ENCODE assay signal across 26 cellular contexts in genomic region chr18:10205136-10205535, GRCh38.
DNase-seq lines count a peak whose midpoint lies in the region; ATAC-seq and TF ChIP-seq lines count a peak whose summit lies in the region.
"Had no signal": no experiment of that assay in that cellular context is flagged by ENCODE, and none has a peak within 500 bp of the region (broad histone marks: within the 10 kb centered on the region; RNA-seq: fewer than 3 reads in every experiment).

No MANE protein-coding gene starts in this region.

- H2AFZ ChIP-seq in SK-N-SH (ENCODE audit: low read depth) (no peak overlapping the region), neural progenitor cell (replicated peaks) (no peak overlapping the region)
- H2AFZ ChIP-seq: hepatocyte had no signal

- H3K9ac ChIP-seq in SK-N-SH: no peak overlapping the region
- no peak overlapping the region for H3K9ac ChIP-seq in neural progenitor cell

- no peak overlapping the region for H3K27ac ChIP-seq in SK-N-SH (ENCODE audit: low read depth in 2 of 2, low read length in 1 of 2)
- no peak overlapping the region for H3K27ac ChIP-seq in neural progenitor cell
- H3K27ac ChIP-seq: hepatocyte, HL-60, tibial nerve had no signal

- H3F3A ChIP-seq in SK-N-SH (replicated peaks; ENCODE audit: insufficient read depth) (no peaks in the 10 kb centered on the region), neural progenitor cell (ENCODE audit: low read depth) (peaks cover 8% of the 10 kb centered on the region)

- H3K27ac Mint-ChIP-seq in neural progenitor cell: peak overlapping the region; percentile 21
- H3K27ac Mint-ChIP-seq: activated CD4-positive, alpha-beta memory T cell treated with anti-CD3 and anti-CD28 coated beads for 36 hours; activated naive CD4-positive, alpha-beta T cell treated with anti-CD3 and anti-CD28 coated beads, Interleukin-2, amount 50 U/mL, for 24 hours; activated T-helper 17 cell treated with anti-CD3 and anti-CD28 coated beads, Interleukin-2, amount 50 U/mL, for 72 hours; CD4-positive, alpha-beta T cell; progenitor cell of endocrine pancreas; stimulated activated naive CD8-positive, alpha-beta T cell treated with anti-CD3 and anti-CD28 coated beads, Interleukin-15, amount 100 ng/mL, for 72 hours; T-cell had no signal

- 19% methylated on average over 5 of the region's 9 CpGs for WGBS in SK-N-SH (ENCODE audit: low lambda C conversion rate)

- ATAC-seq in HG03457 (IDR thresholded peaks at IDR 0.05; ENCODE audit: unreplicated experiment): no peak
- ATAC-seq: activated T-helper 17 cell treated with anti-CD3 and anti-CD28 coated beads, Interleukin-2, amount 50 U/mL, for 72 hours; HepG2; left lobe of liver; stimulated activated naive CD8-positive, alpha-beta T cell treated with anti-CD3 and anti-CD28 coated beads, Interleukin-15, amount 100 ng/mL, for 72 hours; T-cell had no signal

- H4K20me1 ChIP-seq in SK-N-SH (ENCODE audit: insufficient read depth): no peaks in the 10 kb centered on the region
- peaks cover 26% of the 10 kb centered on the region for H4K20me1 ChIP-seq in neural progenitor cell (ENCODE audit: low read depth)

- H3K27me3 Mint-ChIP-seq in neural progenitor cell (ENCODE audit: insufficient read depth, low read depth): peaks cover 23% of the 10 kb centered on the region
- H3K27me3 Mint-ChIP-seq: activated naive CD4-positive, alpha-beta T cell treated with anti-CD3 and anti-CD28 coated beads, Interleukin-2, amount 50 U/mL, for 24 hours; CD4-positive, alpha-beta T cell; stimulated activated naive CD8-positive, alpha-beta T cell treated with anti-CD3 and anti-CD28 coated beads, Interleukin-15, amount 100 ng/mL, for 72 hours had no signal

- H3K27me3 ChIP-seq in SK-N-SH (ENCODE audit: insufficient read depth): peaks cover 5% of the 10 kb centered on the region; the same call in 1 of the 2 replicates
- H3K27me3 ChIP-seq in neural progenitor cell: peaks cover 90% of the 10 kb centered on the region
- H3K27me3 ChIP-seq: hepatocyte, tibial nerve had no signal

- peak; percentile 38 for DNase-seq in GM04504 (ENCODE audit: low read depth)
- DNase-seq in SK-N-SH: peak; percentile 32
- peak; percentile 70 to 88 for DNase-seq in foreskin fibroblast
- no peak for DNase-seq in neural progenitor cell (ENCODE audit: low spot score)
- no peak for DNase-seq in GOT3 (lab: John Stamatoyannopoulos, UW)
- no peak for DNase-seq in retina
- DNase-seq: activated CD4-positive, alpha-beta memory T cell treated with anti-CD3 and anti-CD28 coated beads for 36 hours; activated CD8-positive, alpha-beta memory T cell treated with anti-CD3 and anti-CD28 coated beads, Interleukin-2, amount 50 U/mL, for 48 hours; CD4-positive, alpha-beta T cell; foreskin melanocyte; GF-D8; NCI-H187; NCI-H2227 treated with DMSO at 0.1 percent for 48 hours; OCI-M1; SIG-M5; stimulated activated naive CD8-positive, alpha-beta T cell treated with anti-CD3 and anti-CD28 coated beads, Interleukin-15, amount 100 ng/mL, for 72 hours; T-cell had no signal

- H3K36me3 Mint-ChIP-seq in neural progenitor cell: peaks cover 6% of the 10 kb centered on the region
- H3K36me3 Mint-ChIP-seq: activated CD4-positive, alpha-beta memory T cell treated with anti-CD3 and anti-CD28 coated beads for 36 hours; activated naive CD4-positive, alpha-beta T cell treated with anti-CD3 and anti-CD28 coated beads, Interleukin-2, amount 50 U/mL, for 24 hours; T-cell had no signal

- no peak for TF ChIP-seq RAD21 in SK-N-SH (IDR thresholded peaks at IDR 0.05; ENCODE audit: low read length)

- no peaks in the 10 kb centered on the region for H3K9me2 ChIP-seq in SK-N-SH

- H3K4me3 Mint-ChIP-seq in neural progenitor cell: no peak overlapping the region
- H3K4me3 Mint-ChIP-seq: activated CD4-positive, alpha-beta memory T cell treated with anti-CD3 and anti-CD28 coated beads for 36 hours; activated naive CD4-positive, alpha-beta T cell treated with anti-CD3 and anti-CD28 coated beads, Interleukin-2, amount 50 U/mL, for 24 hours; activated T-helper 17 cell treated with anti-CD3 and anti-CD28 coated beads, Interleukin-2, amount 50 U/mL, for 72 hours; CD4-positive, alpha-beta T cell; stimulated activated naive CD8-positive, alpha-beta T cell treated with anti-CD3 and anti-CD28 coated beads, Interleukin-15, amount 100 ng/mL, for 72 hours; T-cell had no signal

- H3K9me3 Mint-ChIP-seq in neural progenitor cell: peaks cover 6% of the 10 kb centered on the region
- H3K9me3 Mint-ChIP-seq: activated CD4-positive, alpha-beta memory T cell treated with anti-CD3 and anti-CD28 coated beads for 36 hours; activated naive CD4-positive, alpha-beta T cell treated with anti-CD3 and anti-CD28 coated beads, Interleukin-2, amount 50 U/mL, for 24 hours; activated T-helper 17 cell treated with anti-CD3 and anti-CD28 coated beads, Interleukin-2, amount 50 U/mL, for 72 hours; CD4-positive, alpha-beta T cell; stimulated activated naive CD8-positive, alpha-beta T cell treated with anti-CD3 and anti-CD28 coated beads, Interleukin-15, amount 100 ng/mL, for 72 hours; T-cell had no signal

- TF ChIP-seq CTCF in SK-N-SH (IDR thresholded peaks at IDR 0.05): no peak
- no peak for TF ChIP-seq CTCF in foreskin fibroblast (IDR thresholded peaks at IDR 0.05; ENCODE audit: low read depth, low read length)
- TF ChIP-seq CTCF in neural progenitor cell (IDR thresholded peaks at IDR 0.05): no peak

- H3K36me3 ChIP-seq in SK-N-SH (replicated peaks in 1 of 2; ENCODE audit: control insufficient read depth in 1 of 2, insufficient read depth in 2 of 2, low read length in 1 of 2) (no peaks in the 10 kb centered on the region), neural progenitor cell (no peaks in the 10 kb centered on the region)
- H3K36me3 ChIP-seq: tibial nerve had no signal

- POLR2A ChIA-PET in SK-N-SH (lab: Yijun Ruan, JAX): no interaction called here

- H3K4me2 ChIP-seq in SK-N-SH (no peak overlapping the region), neural progenitor cell (no peak overlapping the region)
- H3K4me2 ChIP-seq: hepatocyte had no signal

- H3K9me3 ChIP-seq in SK-N-SH (no peaks in the 10 kb centered on the region), neural progenitor cell (ENCODE audit: low read depth) (no peaks in the 10 kb centered on the region)
- H3K9me3 ChIP-seq: tibial nerve had no signal

- H3K4me3 ChIP-seq in SK-N-SH (ENCODE audit: low read depth in 2 of 2, low read length in 1 of 2): no peak overlapping the region
- H3K4me3 ChIP-seq in foreskin fibroblast (ENCODE audit: low read depth in 1 of 2, low read length in 2 of 2): no peak overlapping the region
- H3K4me3 ChIP-seq in neural progenitor cell: no peak overlapping the region
- H3K4me3 ChIP-seq: hepatocyte, tibial nerve had no signal

- H3K79me2 ChIP-seq in SK-N-SH (ENCODE audit: insufficient read depth): no peaks in the 10 kb centered on the region
- no peaks in the 10 kb centered on the region for H3K79me2 ChIP-seq in neural progenitor cell (ENCODE audit: low read depth)
- H3K79me2 ChIP-seq: hepatocyte had no signal

- CTCF ChIA-PET in SK-N-SH (lab: Yijun Ruan, JAX): no interaction called here

- H3K4me1 Mint-ChIP-seq in neural progenitor cell: peaks cover 73% of the 10 kb centered on the region
- H3K4me1 Mint-ChIP-seq: activated naive CD4-positive, alpha-beta T cell treated with anti-CD3 and anti-CD28 coated beads, Interleukin-2, amount 50 U/mL, for 24 hours; activated T-helper 17 cell treated with anti-CD3 and anti-CD28 coated beads, Interleukin-2, amount 50 U/mL, for 72 hours; stimulated activated naive CD8-positive, alpha-beta T cell treated with anti-CD3 and anti-CD28 coated beads, Interleukin-15, amount 100 ng/mL, for 72 hours; T-cell had no signal

- TF ChIP-seq EP300 in SK-N-SH (IDR thresholded peaks at IDR 0.05; ENCODE audit: borderline replicate concordance in 1 of 2, low read depth in 1 of 2, low read length in 1 of 2): no peak

- peaks cover 0 to 13% of the 10 kb centered on the region in 2 experiments; a peak in 3 of 4 replicates for H3K4me1 ChIP-seq in SK-N-SH (ENCODE audit: control insufficient read depth in 1 of 2, insufficient read depth in 2 of 2, low read depth in 1 of 2, low read length in 1 of 2)
- H3K4me1 ChIP-seq in neural progenitor cell: peaks cover 20% of the 10 kb centered on the region
- H3K4me1 ChIP-seq: tibial nerve had no signal

TF ChIP-seq in SK-N-SH, 30 proteins besides CTCF, POLR2A, EP300 and RAD21 (continues in another document):
- TF ChIP-seq RXRA (IDR thresholded peaks at IDR 0.05; ENCODE audit: borderline replicate concordance, low read depth): no peak
- no peak for TF ChIP-seq MXI1 (IDR thresholded peaks at IDR 0.05; ENCODE audit: low read depth, low read length)
- TF ChIP-seq SIN3A (IDR thresholded peaks at IDR 0.05; ENCODE audit: borderline replicate concordance, low read depth, low read length): no peak
- TF ChIP-seq NFIC (IDR thresholded peaks at IDR 0.05; ENCODE audit: borderline replicate concordance): no peak
- TF ChIP-seq PBX3 (IDR thresholded peaks at IDR 0.05): no peak
- TF ChIP-seq RCOR1 (IDR thresholded peaks at IDR 0.05; ENCODE audit: low read length): no peak
- TF ChIP-seq IRF3 (IDR thresholded peaks at IDR 0.05; ENCODE audit: low read depth, low read length): no peak
- TF ChIP-seq MEF2A (IDR thresholded peaks at IDR 0.05; ENCODE audit: borderline replicate concordance, low read depth): no peak

Comparison
In these comparisons a context has a peak if more than half of its experiments do, and no peak if none do; other contexts are left out.
1. DNase-seq: peak in GM04504 (single experiment), SK-N-SH (single experiment) and foreskin fibroblast (2 of 2); none in neural progenitor cell (single experiment), GOT3 (single experiment) and retina (single experiment).